In genomic region chr19:42184401-42184861, GRCh38 we compare ENCODE assay signal across 8 cellular contexts. TPM values are rescaled to one million over a fixed set of nuclear protein-coding genes. Genes with fewer than 3 reads are reported as not detected.
DNase-seq lines count a peak whose midpoint lies in the region; ATAC-seq and TF ChIP-seq lines count a peak whose summit lies in the region.

No MANE protein-coding gene starts in this region.

- no peak overlapping the region for H3K4me3 ChIP-seq in HL-60 (replicated peaks; ENCODE audit: insufficient read depth, low read length)
- H3K4me3 ChIP-seq in epithelial cell of esophagus (ENCODE audit: low read length), result no peak overlapping the region
- no peak overlapping the region for H3K4me3 ChIP-seq in naive thymus-derived CD4-positive, alpha-beta T cell (ENCODE audit: low read length)

- no peak overlapping the region for H3K27ac ChIP-seq in CD4-positive, alpha-beta T cell (ENCODE audit: low read depth, low read length)
- no peak overlapping the region for H3K27ac ChIP-seq in HL-60 (replicated peaks)
- no peak overlapping the region for H3K27ac ChIP-seq in naive thymus-derived CD4-positive, alpha-beta T cell (ENCODE audit: low read depth, low read length)

- H3K27me3 Mint-ChIP-seq in CD4-positive, alpha-beta T cell, result peaks cover 9% of the 10 kb centered on the region
- peaks cover 0 to 16% (median 0%) of the 10 kb centered on the region in 5 donors for H3K27me3 Mint-ChIP-seq in naive thymus-derived CD4-positive, alpha-beta T cell
- no peaks in the 10 kb centered on the region for H3K27me3 Mint-ChIP-seq in stimulated activated memory B cell treated with anti-CD40 and anti-IgM and Interleukin-4, amounts not matched to agents 10 μg/mL and 1 μg/mL and 100 μg/mL, for 72 hours

- peaks cover 6% of the 10 kb centered on the region for H3K27me3 ChIP-seq in CD4-positive, alpha-beta T cell (ENCODE audit: control insufficient read depth, insufficient read depth, low read length)
- H3K27me3 ChIP-seq in HL-60 (ENCODE audit: insufficient read depth, poor library complexity, severe bottlenecking), result no peaks in the 10 kb centered on the region
- H3K27me3 ChIP-seq in naive thymus-derived CD4-positive, alpha-beta T cell (ENCODE audit: control insufficient read depth in 2 of 2, insufficient read depth in 2 of 2, low read length in 2 of 2), result no peaks in the 10 kb centered on the region

- DNase-seq in CD4-positive, alpha-beta T cell, result peak; percentile 51 to 75 (median 60)
- DNase-seq in HL-60 (ENCODE audit: low read depth in 1 of 2, low spot score in 1 of 2) (peak in 1 of 2 experiments; percentile 66), NOMO-1 treated with DMSO at 0.1 percent for 48 hours (lab: John Stamatoyannopoulos, UW; ENCODE audit: unreplicated experiment) (peak; percentile 24), epithelial cell of esophagus (ENCODE audit: low read depth) (peak; percentile 77)
- peak; percentile 88 for DNase-seq in activated CD8-positive, alpha-beta memory T cell treated with anti-CD3 and anti-CD28 coated beads, Interleukin-2, amount 50 U/mL, for 48 hours
- DNase-seq in naive thymus-derived CD4-positive, alpha-beta T cell, result peak; percentile 29 to 76 (median 51)

- no peaks in the 10 kb centered on the region for H3K9me3 ChIP-seq in CD4-positive, alpha-beta T cell (ENCODE audit: control insufficient read depth, low read length)
- H3K9me3 ChIP-seq in naive thymus-derived CD4-positive, alpha-beta T cell (ENCODE audit: control insufficient read depth in 2 of 3, low read length in 3 of 3), result no peaks in the 10 kb centered on the region

- H3K36me3 ChIP-seq in naive thymus-derived CD4-positive, alpha-beta T cell (ENCODE audit: control insufficient read depth in 2 of 3, insufficient read depth in 3 of 3, low read length in 3 of 3), result no peaks in the 10 kb centered on the region

- H3K36me3 Mint-ChIP-seq in CD4-positive, alpha-beta T cell (ENCODE audit: low read depth), result no peaks in the 10 kb centered on the region
- H3K36me3 Mint-ChIP-seq in naive thymus-derived CD4-positive, alpha-beta T cell, result peaks cover 0 to 2% (median 0%) of the 10 kb centered on the region in 5 donors
- no peaks in the 10 kb centered on the region for H3K36me3 Mint-ChIP-seq in stimulated activated memory B cell treated with anti-CD40 and anti-IgM and Interleukin-4, amounts not matched to agents 10 μg/mL and 1 μg/mL and 100 μg/mL, for 72 hours

- CTCF ChIA-PET in CD4-positive, alpha-beta T cell (lab: Charles Lee), result interaction anchor here (0.6 to 1.6 kb wide), 8 partner anchors 15 to 95 kb away, joined by 3 to 11 read pairs (median 3); partner anchors contain the start of gene ZNF526
- CTCF ChIA-PET in naive thymus-derived CD4-positive, alpha-beta T cell (lab: Charles Lee), result interaction anchor here (0.6 to 4.0 kb wide), 7 partner anchors 14 to 176 kb away, joined by 3 to 18 read pairs (median 5); partner anchors contain the start of gene POU2F2

- H3K27ac Mint-ChIP-seq in CD4-positive, alpha-beta T cell, result no peak overlapping the region
- H3K27ac Mint-ChIP-seq in naive thymus-derived CD4-positive, alpha-beta T cell, result peak overlapping the region; percentile 41 to 73 (median 65)
- peak overlapping the region; percentile 23 for H3K27ac Mint-ChIP-seq in stimulated activated memory B cell treated with anti-CD40 and anti-IgM and Interleukin-4, amounts not matched to agents 10 μg/mL and 1 μg/mL and 100 μg/mL, for 72 hours

- peak; percentile 62 for ATAC-seq in CD4-positive, alpha-beta T cell (ENCODE audit: poor library complexity)
- peak; percentile 68 for ATAC-seq in naive thymus-derived CD4-positive, alpha-beta T cell
- ATAC-seq in stimulated activated memory B cell treated with anti-CD40 and anti-IgM and Interleukin-4, amounts not matched to agents 10 μg/mL and 1 μg/mL and 100 μg/mL, for 72 hours, result no peak
- no peak for ATAC-seq in GM18519 (IDR thresholded peaks at IDR 0.05; ENCODE audit: low FRiP score, unreplicated experiment)

- POLR2A ChIA-PET in CD4-positive, alpha-beta T cell (lab: Charles Lee), result interaction anchor here (2.0 to 2.2 kb wide), 2 partner anchors 8 to 14 kb away, joined by 7 to 18 read pairs; no protein-coding TSS in a partner anchor
- POLR2A ChIA-PET in naive thymus-derived CD4-positive, alpha-beta T cell (lab: Charles Lee), result interaction anchor here (0.8 to 2.1 kb wide), 2 partner anchors 14 to 32 kb away, joined by 3 to 9 read pairs; no protein-coding TSS in a partner anchor

- peaks cover 53% of the 10 kb centered on the region for H3K4me1 Mint-ChIP-seq in CD4-positive, alpha-beta T cell (ENCODE audit: low read depth)
- H3K4me1 Mint-ChIP-seq in naive thymus-derived CD4-positive, alpha-beta T cell, result peaks cover 43 to 62% (median 52%) of the 10 kb centered on the region in 7 donors
- H3K4me1 Mint-ChIP-seq in stimulated activated memory B cell treated with anti-CD40 and anti-IgM and Interleukin-4, amounts not matched to agents 10 μg/mL and 1 μg/mL and 100 μg/mL, for 72 hours, result peaks cover 33% of the 10 kb centered on the region

- intact Hi-C loops in CD4-positive, alpha-beta T cell (cut with DNase I, micrococcal nuclease), result loop anchor here (1.0 to 5.0 kb wide), 6 partner anchors 14 to 113 kb away; partner anchors contain the start of gene POU2F2 (in 1 of the 2)
- intact Hi-C loops in naive thymus-derived CD4-positive, alpha-beta T cell (cut with micrococcal nuclease), result loop anchor here (1.0 to 2.0 kb wide), 5 partner anchors 14 to 76 kb away; partner anchors contain the start of gene GSK3A (in 1 of the 2)

- peak overlapping the region; percentile 6 for H3K4me3 Mint-ChIP-seq in CD4-positive, alpha-beta T cell
- peak overlapping the region in 7 of 10 donors; percentile 28 to 71 (median 55) for H3K4me3 Mint-ChIP-seq in naive thymus-derived CD4-positive, alpha-beta T cell
- no peak overlapping the region for H3K4me3 Mint-ChIP-seq in stimulated activated memory B cell treated with anti-CD40 and anti-IgM and Interleukin-4, amounts not matched to agents 10 μg/mL and 1 μg/mL and 100 μg/mL, for 72 hours

- no peaks in the 10 kb centered on the region for H3K9me3 Mint-ChIP-seq in CD4-positive, alpha-beta T cell
- no peaks in the 10 kb centered on the region for H3K9me3 Mint-ChIP-seq in naive thymus-derived CD4-positive, alpha-beta T cell
- no peaks in the 10 kb centered on the region for H3K9me3 Mint-ChIP-seq in stimulated activated memory B cell treated with anti-CD40 and anti-IgM and Interleukin-4, amounts not matched to agents 10 μg/mL and 1 μg/mL and 100 μg/mL, for 72 hours

- TF ChIP-seq CTCF in CD4-positive, alpha-beta T cell (IDR thresholded peaks at IDR 0.05), result peak; percentile 90
- TF ChIP-seq CTCF in HL-60 (IDR thresholded peaks at IDR 0.05; ENCODE audit: insufficient read depth, low read length) (peak; percentile 88), epithelial cell of esophagus (IDR thresholded peaks at IDR 0.05; ENCODE audit: insufficient read depth, low read depth, low read length, missing control alignments) (peak; percentile 91)

- peaks cover 25 to 29% of the 10 kb centered on the region in 2 donors for H3K4me1 ChIP-seq in naive thymus-derived CD4-positive, alpha-beta T cell (ENCODE audit: control insufficient read depth in 2 of 2, insufficient read depth in 2 of 2, low read length in 2 of 2)

RNA-seq across cellular contexts. Expression of gene DEDD2, which starts 33.0 kb away (rescaled TPM):
- 100 to 1,000 TPM in 1 of 2 experiments, 10 to 100 TPM in 1; 96.5 to 103 TPM for total RNA-seq in CD4-positive, alpha-beta T cell
- 100 to 1,000 TPM in 1 of 5 experiments, 10 to 100 TPM in 4; 47.9 to 104 (median 65.8) TPM for total RNA-seq in naive thymus-derived CD4-positive, alpha-beta T cell
- 100 to 1,000 TPM; 132 to 208 TPM for polyA plus RNA-seq in naive thymus-derived CD4-positive, alpha-beta T cell

RNA-seq across cellular contexts. Expression of gene ZNF526, which starts 35.7 kb away (rescaled TPM):
- 1 to 10 TPM; 5.0 to 6.2 TPM for total RNA-seq in CD4-positive, alpha-beta T cell
- 10 to 100 TPM in 4 of 5 experiments, 1 to 10 TPM in 1; 8.6 to 25.2 (median 22.7) TPM for total RNA-seq in naive thymus-derived CD4-positive, alpha-beta T cell
- 10 to 100 TPM in 1 of 2 donors, 1 to 10 TPM in 1; 4.0 to 11.8 TPM for polyA plus RNA-seq in naive thymus-derived CD4-positive, alpha-beta T cell

RNA-seq across cellular contexts. Expression of gene POU2F2, which starts 52.2 kb away (rescaled TPM):
- total RNA-seq in CD4-positive, alpha-beta T cell, result 10 to 100 TPM; 18.6 to 19.9 TPM
- 10 to 100 TPM; 31.5 to 91.3 (median 73.4) TPM for total RNA-seq in naive thymus-derived CD4-positive, alpha-beta T cell
- polyA plus RNA-seq in naive thymus-derived CD4-positive, alpha-beta T cell, result 1 to 10 TPM; 2.2 to 7.6 TPM

RNA-seq across cellular contexts. Expression of gene GSK3A, which starts 58.0 kb away (rescaled TPM):
- 10 to 100 TPM; 13.6 to 13.9 TPM for total RNA-seq in CD4-positive, alpha-beta T cell
- total RNA-seq in naive thymus-derived CD4-positive, alpha-beta T cell, result 10 to 100 TPM; 19.6 to 52.0 (median 33.0) TPM
- 10 to 100 TPM; 11.4 to 19.6 TPM for polyA plus RNA-seq in naive thymus-derived CD4-positive, alpha-beta T cell

Comparison
In these comparisons a context has a peak if more than half of its experiments do, and no peak if none do; other contexts are left out.
1. ATAC-seq: peak in CD4-positive, alpha-beta T cell (single experiment) and naive thymus-derived CD4-positive, alpha-beta T cell (single experiment); none in stimulated activated memory B cell treated with anti-CD40 and anti-IgM and Interleukin-4, amounts not matched to agents 10 μg/mL and 1 μg/mL and 100 μg/mL, for 72 hours (single experiment) and GM18519 (single experiment).
2. Peak in every context shown above with its lines, with median percentiles within 50 percentile points of each other: CTCF ChIP-seq.